Comparison of ENCODE assay signal across 14 cellular contexts in genomic region chr16:3949946-3950342, GRCh38.
DNase-seq lines count a peak whose midpoint lies in the region; ATAC-seq, FAIRE-seq and TF ChIP-seq lines count a peak whose summit lies in the region.
"Had no signal": no experiment of that assay in that cellular context is flagged by ENCODE, and none has a peak within 500 bp of the region (broad histone marks: within the 10 kb centered on the region; RNA-seq: fewer than 3 reads in every experiment).

No MANE protein-coding gene starts in this region.

- H3K4me1 ChIP-seq in right atrium auricular region, result peaks cover 0 to 60% of the 10 kb centered on the region in 2 donors
- peaks cover 19% of the 10 kb centered on the region for H3K4me1 ChIP-seq in endothelial cell of umbilical vein (ENCODE audit: control insufficient read depth, extremely low read depth, insufficient read depth, low read length)
- H3K4me1 ChIP-seq in parathyroid adenoma, result peaks cover 13% of the 10 kb centered on the region
- H3K4me1 ChIP-seq in vagina, result peaks cover 19% of the 10 kb centered on the region

- H2AFZ ChIP-seq in endothelial cell of umbilical vein (ENCODE audit: low read depth, low read length) (no peak overlapping the region), parathyroid adenoma (no peak overlapping the region)

- H3K9me3 ChIP-seq in right atrium auricular region (no peaks in the 10 kb centered on the region), endothelial cell of umbilical vein (replicated peaks; ENCODE audit: control insufficient read depth, insufficient read depth, low read length) (no peaks in the 10 kb centered on the region), parathyroid adenoma (ENCODE audit: control insufficient read depth, low read length) (no peaks in the 10 kb centered on the region), vagina (no peaks in the 10 kb centered on the region)

- no peak overlapping the region for H3K4me2 ChIP-seq in endothelial cell of umbilical vein (ENCODE audit: insufficient read depth, low read length)
- peak overlapping the region; percentile 17 for H3K4me2 ChIP-seq in parathyroid adenoma (ENCODE audit: low read length)

- ATAC-seq in Right ventricle myocardium superior (ENCODE audit: poor library complexity) (no peak), HG02759 (IDR thresholded peaks at IDR 0.05; ENCODE audit: unreplicated experiment) (no peak), GM21360 (IDR thresholded peaks at IDR 0.05; ENCODE audit: unreplicated experiment) (no peak)
- ATAC-seq: stimulated activated memory B cell treated with anti-CD40 and anti-IgM and Interleukin-4, amounts not matched to agents 10 μg/mL and 1 μg/mL and 100 μg/mL, for 72 hours had no signal

- H3K27ac ChIP-seq in right atrium auricular region (peak overlapping the region; percentile 86 to 87), endothelial cell of umbilical vein (ENCODE audit: insufficient read depth, low read depth, low read length) (peak overlapping the region; percentile 26), parathyroid adenoma (peak overlapping the region; percentile 37), vagina (peak overlapping the region; percentile 87)

- TF ChIP-seq CTCF in right atrium auricular region (IDR thresholded peaks at IDR 0.05) (no peak), endothelial cell of umbilical vein (IDR thresholded peaks at IDR 0.05; ENCODE audit: extremely low read depth in 1 of 2, insufficient read depth in 1 of 2, low read depth in 1 of 2, low read length in 2 of 2) (no peak), parathyroid adenoma (IDR thresholded peaks at IDR 0.05) (no peak), vagina (IDR thresholded peaks at IDR 0.05) (no peak)

- H3K9me1 ChIP-seq in endothelial cell of umbilical vein (replicated peaks; ENCODE audit: control insufficient read depth, extremely low read depth, insufficient read depth, low read length), result no peaks in the 10 kb centered on the region

- no TSS peak for BruUV-seq in endothelial cell of umbilical vein (replicated peaks; lab: Mats Ljungman, UMichigan)

- dilution Hi-C loops in endothelial cell of umbilical vein (cut with MboI; ENCODE audit: extremely low pct_ligation_motif_present, low sequenced_read_pairs), result no loop called here

- H3K79me2 ChIP-seq in endothelial cell of umbilical vein (ENCODE audit: control insufficient read depth, insufficient read depth, low read length) (no peaks in the 10 kb centered on the region), parathyroid adenoma (no peaks in the 10 kb centered on the region)

- no peak for TF ChIP-seq POLR2A in endothelial cell of umbilical vein (IDR thresholded peaks at IDR 0.05; ENCODE audit: low read depth, low read length)
- no peak for TF ChIP-seq POLR2A in vagina (IDR thresholded peaks at IDR 0.05)

- DNase-seq in right atrium auricular region (ENCODE audit: low spot score), result no peak
- DNase-seq in Right ventricle myocardium superior, result no peak
- DNase-seq in endothelial cell of umbilical vein (ENCODE audit: low read depth, low spot score), result no peak
- DNase-seq in vagina (ENCODE audit: extremely low spot score in 2 of 2), result no peak
- no peak for DNase-seq in NK-92 (lab: John Stamatoyannopoulos, UW; ENCODE audit: unreplicated experiment)
- DNase-seq: activated CD4-positive, alpha-beta T cell treated with anti-CD3 and anti-CD28 coated beads, Interleukin-2, amount 50 U/mL, for 4 hours; activated naive CD4-positive, alpha-beta T cell treated with Interleukin-2 at 50 U/mL for 16 hours; effector CD4-positive, alpha-beta T cell; naive B cell; NCI-H526 treated with DMSO at 0.1 percent for 48 hours had no signal

- POLR2A ChIA-PET in endothelial cell of umbilical vein (lab: Charles Lee), result no interaction called here

- no peaks in the 10 kb centered on the region for H4K20me1 ChIP-seq in endothelial cell of umbilical vein (replicated peaks; ENCODE audit: control insufficient read depth, extremely low read depth, insufficient read depth, low read length)

- H3K27me3 ChIP-seq in right atrium auricular region (no peaks in the 10 kb centered on the region), endothelial cell of umbilical vein (ENCODE audit: control insufficient read depth in 2 of 2, insufficient read depth in 2 of 2, low read length in 2 of 2) (peaks cover 14 to 17% of the 10 kb centered on the region in 2 experiments), parathyroid adenoma (ENCODE audit: control insufficient read depth, insufficient read depth, low read length) (no peaks in the 10 kb centered on the region), vagina (no peaks in the 10 kb centered on the region)

- CTCF ChIA-PET in endothelial cell of umbilical vein (lab: Charles Lee), result interaction anchor here (0.6 to 2.3 kb wide), 2 partner anchors 11 to 304 kb away, joined by 3 to 12 read pairs; no protein-coding TSS in a partner anchor

- H3K9ac ChIP-seq in endothelial cell of umbilical vein (replicated peaks; ENCODE audit: extremely low read depth, insufficient read depth, low read length) (no peak overlapping the region), parathyroid adenoma (no peak overlapping the region)

- no peaks in the 10 kb centered on the region for H3K36me3 ChIP-seq in right atrium auricular region
- no peaks in the 10 kb centered on the region for H3K36me3 ChIP-seq in endothelial cell of umbilical vein (ENCODE audit: control insufficient read depth in 2 of 2, extremely low read depth in 1 of 2, insufficient read depth in 2 of 2, low read length in 2 of 2)
- H3K36me3 ChIP-seq in parathyroid adenoma (ENCODE audit: control insufficient read depth, insufficient read depth, low read length), result no peaks in the 10 kb centered on the region
- H3K36me3 ChIP-seq in vagina, result no peaks in the 10 kb centered on the region

- intact Hi-C loops in Right ventricle myocardium superior (cut with DNase I), result no loop called here
- intact Hi-C loops in endothelial cell of umbilical vein (cut with micrococcal nuclease), result loop anchor here (2.0 kb wide), 1 partner anchor 55 kb away; no protein-coding TSS in a partner anchor
- intact Hi-C loops in vagina (cut with DNase I), result no loop called here

- H3K4me3 ChIP-seq in right atrium auricular region, result peak overlapping the region in 1 of 2 donors; percentile 31
- no peak overlapping the region for H3K4me3 ChIP-seq in endothelial cell of umbilical vein (replicated peaks in 1 of 3; ENCODE audit: insufficient read depth in 1 of 3, low read depth in 1 of 3, low read length in 3 of 3)
- H3K4me3 ChIP-seq in parathyroid adenoma (ENCODE audit: low read depth, low read length), result no peak overlapping the region
- peak overlapping the region; percentile 20 to 38 for H3K4me3 ChIP-seq in vagina

- no peak for FAIRE-seq in endothelial cell of umbilical vein (lab: Jason Lieb, UNC)

TF ChIP-seq in endothelial cell of umbilical vein, 7 proteins besides CTCF, POLR2A, EP300 and RAD21:
- TF ChIP-seq MAX (IDR thresholded peaks at IDR 0.05; ENCODE audit: insufficient read depth, insufficient read length) (no peak), FOS (IDR thresholded peaks at IDR 0.05; ENCODE audit: borderline replicate concordance, insufficient read depth, low read length) (no peak), JUN (IDR thresholded peaks at IDR 0.05; ENCODE audit: borderline replicate concordance, insufficient read depth, insufficient read length, low read depth) (no peak), GATA2 (IDR thresholded peaks at IDR 0.05; ENCODE audit: insufficient read depth, insufficient read length, low read depth, low read length) (no peak), EZH2 (IDR thresholded peaks at IDR 0.05; ENCODE audit: borderline replicate concordance, low read depth, low read length, severe bottlenecking) (no peak), MYC (IDR thresholded peaks at IDR 0.05; ENCODE audit: low read depth, low read length) (no peak), POLR2AphosphoS5 (IDR thresholded peaks at IDR 0.05; ENCODE audit: insufficient read depth, low read depth, low read length) (no peak)

Comparison
In these comparisons a context has a peak if more than half of its experiments do, and no peak if none do; other contexts are left out.
1. H3K27ac ChIP-seq: peak in every context shown above with its lines; median percentile 87 in vagina; 86 in right atrium auricular region; 37 in parathyroid adenoma; 26 in endothelial cell of umbilical vein.
2. H3K4me3 ChIP-seq: peak in vagina (2 of 2); none in endothelial cell of umbilical vein (0 of 3) and parathyroid adenoma (single experiment).